ENCODE assay signal across 19 cellular contexts in the genomic region with DNA sequence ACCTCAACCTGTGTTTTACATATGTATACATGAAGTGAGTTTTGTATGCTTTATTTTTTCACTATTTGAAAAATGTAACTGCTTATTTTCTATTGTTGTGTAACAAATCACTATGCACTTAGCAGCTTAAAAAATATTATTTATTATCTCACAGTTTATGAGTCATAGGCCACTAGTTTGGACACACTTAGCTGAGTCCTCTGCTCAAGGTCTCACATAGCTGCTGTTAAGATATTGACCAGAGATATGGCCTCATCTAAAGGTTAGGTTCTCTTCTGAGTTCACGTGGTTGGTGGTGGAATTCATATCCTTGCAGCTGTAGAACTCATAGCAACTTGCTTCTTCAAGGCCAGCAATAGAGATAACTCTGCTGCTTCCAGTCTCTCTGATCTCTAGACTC.
DNase-seq lines count a peak whose midpoint lies in the region; ATAC-seq, FAIRE-seq and TF ChIP-seq lines count a peak whose summit lies in the region.
"Had no signal": no experiment of that assay in that cellular context is flagged by ENCODE, and none has a peak within 500 bp of the region (broad histone marks: within the 10 kb centered on the region; RNA-seq: fewer than 3 reads in every experiment).

No MANE protein-coding gene starts in this region.

- no peaks in the 10 kb centered on the region for H3K79me2 ChIP-seq in HepG2 (ENCODE audit: insufficient read depth, low read length)

- intact Hi-C loops in HepG2 (cut with micrococcal nuclease; ENCODE audit: unreplicated experiment) (no loop called here), right lobe of liver (cut with DNase I) (no loop called here)

- H3K27ac ChIP-seq in HepG2 (ENCODE audit: extremely low read length, insufficient read depth, low read length) (no peak overlapping the region), right lobe of liver (no peak overlapping the region)
- H3K27ac ChIP-seq: A549; BLaER1 treated with 17β-estradiol and CSF1 and Interleukin-3, amounts not matched to agents 10 nM and 100 nM had no signal

- H3K4me1 ChIP-seq in HepG2 (ENCODE audit: insufficient read depth, low read length), result no peaks in the 10 kb centered on the region
- H3K4me1 ChIP-seq in right lobe of liver, result no peaks in the 10 kb centered on the region
- H3K4me1 ChIP-seq: A549; BLaER1 treated with 17β-estradiol and CSF1 and Interleukin-3, amounts not matched to agents 10 nM and 100 nM had no signal

- H3K27me3 ChIP-seq in HepG2 (ENCODE audit: control insufficient read depth in 1 of 2, insufficient read depth in 2 of 2, low read length in 2 of 2) (no peaks in the 10 kb centered on the region), right lobe of liver (no peaks in the 10 kb centered on the region)
- H3K27me3 ChIP-seq: BLaER1 treated with 17β-estradiol and CSF1 and Interleukin-3, amounts not matched to agents 10 nM and 100 nM had no signal

- H3K9me3 ChIP-seq in HepG2 (ENCODE audit: low read length) (no peaks in the 10 kb centered on the region), right lobe of liver (no peaks in the 10 kb centered on the region)
- H3K9me3 ChIP-seq: A549; BLaER1 treated with 17β-estradiol and CSF1 and Interleukin-3, amounts not matched to agents 10 nM and 100 nM had no signal

- no peak overlapping the region for H3K9ac ChIP-seq in HepG2 (ENCODE audit: insufficient read depth, low read depth, low read length)
- H3K9ac ChIP-seq: BLaER1 treated with 17β-estradiol and CSF1 and Interleukin-3, amounts not matched to agents 10 nM and 100 nM had no signal

- H3K36me3 ChIP-seq in HepG2 (replicated peaks in 1 of 2; ENCODE audit: control insufficient read depth in 1 of 2, insufficient read depth in 2 of 2, low read length in 2 of 2), result no peaks in the 10 kb centered on the region
- no peaks in the 10 kb centered on the region for H3K36me3 ChIP-seq in right lobe of liver
- H3K36me3 ChIP-seq: BLaER1 treated with 17β-estradiol and CSF1 and Interleukin-3, amounts not matched to agents 10 nM and 100 nM had no signal

- POLR2A ChIA-PET in HepG2 (lab: Yijun Ruan, JAX), result no interaction called here

- CTCF ChIA-PET in HepG2 (lab: Yijun Ruan, JAX; ENCODE audit: low intra/inter-chr PET ratio, low total read pairs), result no interaction called here

- ATAC-seq in HepG2 (no peak), right lobe of liver (no peak), HG03439 (IDR thresholded peaks at IDR 0.05; ENCODE audit: unreplicated experiment) (no peak), GM19397 (IDR thresholded peaks at IDR 0.05; ENCODE audit: unreplicated experiment) (no peak)
- ATAC-seq: A549, Right ventricle myocardium inferior had no signal

- FAIRE-seq in HepG2 (lab: Jason Lieb, UNC), result no peak
- FAIRE-seq: A549, D721Med, RCC 7860 had no signal

- in situ Hi-C loops in HepG2 (cut with HindIII; ENCODE audit: extremely low pct_ligation_motif_present, low pct_unique_long_range_greater_than_20kb), result no loop called here

- H3K4me3 ChIP-seq in HepG2 (replicated peaks in 1 of 3; ENCODE audit: insufficient read depth in 1 of 3, low read depth in 2 of 3, low read length in 3 of 3) (no peak overlapping the region), right lobe of liver (no peak overlapping the region), cardiac fibroblast (replicated peaks in 1 of 2; ENCODE audit: low read depth in 2 of 2, low read length in 2 of 2) (no peak overlapping the region), fibroblast of the aortic adventitia (ENCODE audit: low read depth, low read length) (no peak overlapping the region)
- H3K4me3 ChIP-seq: A549; BLaER1 treated with 17β-estradiol and CSF1 and Interleukin-3, amounts not matched to agents 10 nM and 100 nM had no signal

- no peak overlapping the region for H3K4me2 ChIP-seq in HepG2 (ENCODE audit: low read depth, low read length)
- H3K4me2 ChIP-seq: A549; BLaER1 treated with 17β-estradiol and CSF1 and Interleukin-3, amounts not matched to agents 10 nM and 100 nM had no signal

- TF ChIP-seq RAD21 in HepG2 (CRISPR knock-in tag; IDR thresholded peaks at IDR 0.05), result no peak

- DNase-seq in HepG2 (ENCODE audit: low spot score) (peak; percentile 10), right lobe of liver (no peak), cardiac fibroblast (ENCODE audit: low read depth in 2 of 2) (peak; percentile 37 to 54), fibroblast of the aortic adventitia (ENCODE audit: low read depth) (peak; percentile 31), LoVo (ENCODE audit: low spot score) (no peak)
- DNase-seq: CD8-positive, alpha-beta memory T cell; H9; NCI-H1105 treated with DMSO at 0.1 percent for 48 hours; NCI-H1694; NCI-H2107; NCI-H510A; NCI-H774 had no signal

- H2AFZ ChIP-seq in HepG2 (ENCODE audit: low read length), result no peak overlapping the region

- TF ChIP-seq CTCF in HepG2 (CRISPR knock-in tag; IDR thresholded peaks at IDR 0.05) (no peak), right lobe of liver (IDR thresholded peaks at IDR 0.05) (no peak), cardiac fibroblast (IDR thresholded peaks at IDR 0.05; ENCODE audit: low read depth, low read length) (no peak), fibroblast of the aortic adventitia (IDR thresholded peaks at IDR 0.05; ENCODE audit: insufficient read depth, low read length) (no peak)

- H4K20me1 ChIP-seq in HepG2 (ENCODE audit: insufficient read depth, low read length), result no peaks in the 10 kb centered on the region
- H4K20me1 ChIP-seq: BLaER1 treated with 17β-estradiol and CSF1 and Interleukin-3, amounts not matched to agents 10 nM and 100 nM had no signal

- BruUV-seq in HepG2 (replicated peaks; lab: Mats Ljungman, UMichigan), result no TSS peak

- no peak for TF ChIP-seq POLR2A in HepG2 (IDR thresholded peaks at IDR 0.05; ENCODE audit: insufficient read depth in 1 of 2, low read depth in 2 of 2, low read length in 2 of 2)
- TF ChIP-seq POLR2A in right lobe of liver (IDR thresholded peaks at IDR 0.05), result no peak

- WGBS in HepG2 (ENCODE audit: low lambda C conversion rate), result 23% methylated on average over 1 of the region's 1 CpG
- 36% methylated on average over 1 of the region's 1 CpG for WGBS in right lobe of liver (ENCODE audit: insufficient coverage, low coverage, low lambda C conversion rate, missing lambda C conversion rate)

- no peak for TF ChIP-seq EP300 in HepG2 (IDR thresholded peaks at IDR 0.05; ENCODE audit: low read depth in 2 of 2, low read length in 2 of 2)
- no peak for TF ChIP-seq EP300 in HepG2 (CRISPR knock-in tag; IDR thresholded peaks at IDR 0.05; ENCODE audit: borderline replicate concordance)

TF ChIP-seq in HepG2, 621 proteins besides CTCF, POLR2A, EP300 and RAD21:
- TF ChIP-seq ZNF317 (CRISPR knock-in tag; IDR thresholded peaks at IDR 0.05), result peak; percentile 15; the same call in 1 of the 2 replicates
- TF ChIP-seq ZNF326 (CRISPR knock-in tag; IDR thresholded peaks at IDR 0.05; ENCODE audit: borderline replicate concordance), result no peak

Comparison
In these comparisons a context has a peak if more than half of its experiments do, and no peak if none do; other contexts are left out.
1. DNase-seq: peak in HepG2 (single experiment), cardiac fibroblast (2 of 2) and fibroblast of the aortic adventitia (single experiment); none in right lobe of liver (0 of 3) and LoVo (single experiment).